In genomic region chr13:27638521-27638920, GRCh38 we compare ENCODE assay signal across 16 cellular contexts. TPM values are rescaled to one million over a fixed set of nuclear protein-coding genes. Genes with fewer than 3 reads are reported as not detected.
DNase-seq lines count a peak whose midpoint lies in the region; ATAC-seq and TF ChIP-seq lines count a peak whose summit lies in the region.
"Had no signal": no experiment of that assay in that cellular context is flagged by ENCODE, and none has a peak within 500 bp of the region (broad histone marks: within the 10 kb centered on the region; RNA-seq: fewer than 3 reads in every experiment).

No MANE protein-coding gene starts in this region.

- CTCF ChIA-PET in AG04450 (lab: Charles Lee) = interaction anchor here (0.6 to 2.3 kb wide), 10 partner anchors 11 to 708 kb away, joined by 3 to 7 read pairs (median 3); no protein-coding TSS in a partner anchor

- ATAC-seq in GM18873 (IDR thresholded peaks at IDR 0.05; ENCODE audit: low FRiP score, unreplicated experiment) = no peak
- ATAC-seq: GM12878 had no signal

- TF ChIP-seq CTCF in AG04450 (IDR thresholded peaks at IDR 0.05; ENCODE audit: low read depth, low read length) = no peak

- WGBS in esophagus, 2 donors = 23 to 24% methylated on average over 2 of the region's 2 CpGs

- H3K9ac ChIP-seq in muscle layer of colon (ENCODE audit: low read length) = no peak overlapping the region

- POLR2A ChIA-PET in AG04450 (lab: Yijun Ruan, JAX) = interaction anchor here (1.0 kb wide), 1 partner anchor 18 kb away, joined by 3 read pairs; the partner anchor contains the start of gene LNX2

- no peaks in the 10 kb centered on the region for H3K36me3 ChIP-seq in esophagus (ENCODE audit: control insufficient read depth in 2 of 2, insufficient read depth in 2 of 2, low read length in 1 of 2)
- no peaks in the 10 kb centered on the region for H3K36me3 ChIP-seq in muscle layer of colon (ENCODE audit: insufficient read depth, low read length)

- H3K27me3 ChIP-seq in AG04450 (ENCODE audit: control insufficient read depth, insufficient read depth, low read length) = no peaks in the 10 kb centered on the region
- no peaks in the 10 kb centered on the region for H3K27me3 ChIP-seq in esophagus (ENCODE audit: control insufficient read depth in 1 of 2, insufficient read depth in 2 of 2, low read length in 2 of 2)
- no peaks in the 10 kb centered on the region for H3K27me3 ChIP-seq in muscle layer of colon (ENCODE audit: control insufficient read depth in 1 of 2, insufficient read depth in 2 of 2, low read length in 2 of 2)

- no peak overlapping the region for H3K27ac ChIP-seq in AG04450 (ENCODE audit: low read depth, low read length)
- H3K27ac ChIP-seq in esophagus (ENCODE audit: low read depth in 2 of 2, low read length in 1 of 2) = peak overlapping the region; percentile 57 to 68
- H3K27ac ChIP-seq in muscle layer of colon (ENCODE audit: low read depth, low read length) = peak overlapping the region; percentile 63

- H3K4me3 ChIP-seq in AG04450 (ENCODE audit: low read depth, low read length) = no peak overlapping the region
- no peak overlapping the region for H3K4me3 ChIP-seq in esophagus (ENCODE audit: low read depth in 1 of 2, low read length in 2 of 2)
- no peak overlapping the region for H3K4me3 ChIP-seq in muscle layer of colon (ENCODE audit: low read depth in 1 of 2, low read length in 2 of 2)
- H3K4me3 ChIP-seq: GM12878 had no signal

- H3K9me3 ChIP-seq in AG04450 (ENCODE audit: control insufficient read depth, insufficient read depth, low read length) (no peaks in the 10 kb centered on the region), esophagus (ENCODE audit: control insufficient read depth in 2 of 2, insufficient read depth in 1 of 2, low read depth in 1 of 2, low read length in 1 of 2) (no peaks in the 10 kb centered on the region), muscle layer of colon (ENCODE audit: low read length) (no peaks in the 10 kb centered on the region)

- DNase-seq in AG04450 (ENCODE audit: low read depth, low spot score) (peak; percentile 26), NCI-H69 (lab: John Stamatoyannopoulos, UW) (peak; percentile 0), NOMO-1 treated with dmso at 0.1 percent for 144 hours (lab: John Stamatoyannopoulos, UW; ENCODE audit: unreplicated experiment) (no peak), NCI-H2171 (lab: John Stamatoyannopoulos, UW) (no peak), NCI-H2107 (lab: John Stamatoyannopoulos, UW) (no peak)
- DNase-seq: activated naive CD4-positive, alpha-beta T cell treated with anti-CD3 and anti-CD28 coated beads, Interleukin-2, amount 10 ng/mL, durations not matched to agents 7 days and 5 days; cortex of kidney; DMS79 treated with DMSO at 0.1 percent for 48 hours; NCI-H1092; NCI-H524; stimulated activated CD4-positive, alpha-beta T cell treated with anti-CD3 and anti-CD28 coated beads, Interleukin-15, amount 100 ng/mL, for 24 hours; T-helper 9 cell had no signal

- H3K4me1 ChIP-seq in esophagus (ENCODE audit: control insufficient read depth in 2 of 2, insufficient read depth in 2 of 2, low read length in 1 of 2) = peaks cover 0 to 5% of the 10 kb centered on the region in 2 donors
- peaks cover 56% of the 10 kb centered on the region for H3K4me1 ChIP-seq in muscle layer of colon (ENCODE audit: insufficient read depth, low read length)

RNA-seq across cellular contexts. Expression of gene POLR1D, which starts 16.8 kb away (rescaled TPM):
- 155 and 174 TPM in 2 replicates for polyA plus RNA-seq in AG04450 (2011; rRNA removed)
- 39.6 and 53.4 TPM in 2 replicates for polyA minus RNA-seq in AG04450 (2011; rRNA and poly(A)+ RNA removed)
- polyA plus RNA-seq in esophagus = 100 to 1,000 TPM; 126 to 133 TPM

RNA-seq across cellular contexts. Expression of gene LNX2, which starts 18.2 kb away (rescaled TPM):
- polyA plus RNA-seq in AG04450 (2011; rRNA removed) = 6.2 and 6.9 TPM in 2 replicates
- polyA minus RNA-seq in AG04450 (2011; rRNA and poly(A)+ RNA removed) = 10.0 and 10.3 TPM in 2 replicates
- polyA plus RNA-seq in esophagus = 1 to 10 TPM; 5.5 to 6.1 TPM

Comparison
In these comparisons a context has a peak if more than half of its experiments do, and no peak if none do; other contexts are left out.
1. DNase-seq: peak in AG04450 (single experiment) and NCI-H69 (single experiment); none in NOMO-1 treated with dmso at 0.1 percent for 144 hours (single experiment), NCI-H2171 (single experiment) and NCI-H2107 (single experiment).